In the genomic region with DNA sequence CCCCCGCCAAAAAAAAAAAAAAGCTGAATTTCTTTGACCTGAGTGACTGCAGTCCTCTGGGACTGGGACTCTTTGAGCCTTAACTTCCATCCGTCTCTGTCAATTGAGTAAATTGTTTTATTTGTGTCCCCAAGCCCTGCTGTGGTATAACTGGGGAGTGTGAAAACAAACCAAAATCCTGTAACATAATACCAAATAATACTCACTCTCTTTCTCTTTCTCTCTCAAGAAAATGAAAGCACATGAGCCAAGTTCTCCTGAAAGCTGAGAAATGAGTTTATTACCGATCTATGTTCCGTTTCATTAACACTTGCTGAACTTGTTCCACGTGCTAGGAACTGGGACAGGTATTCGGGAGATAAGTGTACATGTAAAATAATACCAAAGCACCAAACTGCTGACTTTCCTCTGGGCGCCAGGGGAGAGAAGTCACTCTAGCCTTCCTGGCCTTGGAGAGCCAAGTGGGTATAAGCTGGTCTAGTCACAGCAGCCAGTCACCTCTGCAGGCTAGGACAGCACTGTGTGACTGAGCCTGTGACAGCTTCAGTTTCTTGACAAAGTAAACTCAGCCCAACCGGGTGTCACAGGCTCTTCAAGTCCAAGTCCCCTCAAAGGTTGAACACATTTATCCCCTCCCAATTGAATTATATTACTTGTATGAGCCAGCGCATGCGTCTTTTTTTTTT, we compare ENCODE assay signal across 16 cellular contexts. TPM values are rescaled to one million over a fixed set of nuclear protein-coding genes. Genes with fewer than 3 reads are reported as not detected.
DNase-seq lines count a peak whose midpoint lies in the region; ATAC-seq, FAIRE-seq and TF ChIP-seq lines count a peak whose summit lies in the region.
"Had no signal": no experiment of that assay in that cellular context is flagged by ENCODE, and none has a peak within 500 bp of the region (broad histone marks: within the 10 kb centered on the region; RNA-seq: fewer than 3 reads in every experiment).

No MANE protein-coding gene starts in this region.

- H3K4me1 ChIP-seq in Panc1 (ENCODE audit: control insufficient read depth, insufficient read depth, low read length), result no peaks in the 10 kb centered on the region; the same call in 1 of the 2 replicates
- H3K4me1 ChIP-seq in K562 (replicated peaks in 1 of 2; ENCODE audit: control insufficient read depth in 2 of 2, insufficient read depth in 2 of 2, low read length in 2 of 2), result peaks cover 0 to 6% of the 10 kb centered on the region in 2 experiments; a peak in 1 of 5 replicates
- peaks cover 0 to 5% of the 10 kb centered on the region in 2 donors for H3K4me1 ChIP-seq in small intestine (ENCODE audit: control insufficient read depth in 2 of 2, insufficient read depth in 1 of 2, low read depth in 1 of 2, low read length in 1 of 2)
- no peaks in the 10 kb centered on the region for H3K4me1 ChIP-seq in Caco-2
- H3K4me1 ChIP-seq in upper lobe of left lung, result peaks cover 6 to 20% (median 11%) of the 10 kb centered on the region in 4 donors
- H3K4me1 ChIP-seq: right lobe of liver had no signal

- no peak overlapping the region for H3K9ac ChIP-seq in K562 (ENCODE audit: insufficient read depth in 1 of 2, low read depth in 2 of 2, low read length in 2 of 2)

- H3K36me3 Mint-ChIP-seq in Caco-2 (ENCODE audit: insufficient read depth, unreplicated experiment), result no peaks in the 10 kb centered on the region

- no peaks in the 10 kb centered on the region for H3K9me3 Mint-ChIP-seq in Caco-2 (ENCODE audit: unreplicated experiment)
- H3K9me3 Mint-ChIP-seq: activated B cell treated with CpG ODN at 0.5 μM for 24 hours had no signal

- H3K27me3 ChIP-seq in Panc1 (ENCODE audit: control insufficient read depth, insufficient read depth, low read length), result no peaks in the 10 kb centered on the region
- peaks cover 25 to 54% of the 10 kb centered on the region in 2 experiments for H3K27me3 ChIP-seq in K562 (ENCODE audit: control insufficient read depth in 2 of 2, insufficient read depth in 2 of 2, low read length in 2 of 2)
- H3K27me3 ChIP-seq in small intestine (ENCODE audit: control insufficient read depth in 2 of 2, insufficient read depth in 2 of 2, low read length in 2 of 2), result no peaks in the 10 kb centered on the region
- H3K27me3 ChIP-seq in Caco-2 (replicated peaks; ENCODE audit: control insufficient read depth, insufficient read depth, low read length), result no peaks in the 10 kb centered on the region; the same call in 1 of the 2 replicates
- no peaks in the 10 kb centered on the region for H3K27me3 ChIP-seq in upper lobe of left lung
- H3K27me3 ChIP-seq: right lobe of liver had no signal

- TF ChIP-seq CTCF in Panc1 (IDR thresholded peaks at IDR 0.05), result no peak
- no peak for TF ChIP-seq CTCF in K562 (IDR thresholded peaks at IDR 0.05 in 2 of 3, conservative IDR thresholded peaks at IDR 0.05 in 1 of 3; ENCODE audit: insufficient read depth in 2 of 3, low read depth in 1 of 3, low read length in 3 of 3)
- TF ChIP-seq CTCF in Caco-2 (IDR thresholded peaks at IDR 0.05; ENCODE audit: insufficient read depth in 1 of 2, low read depth in 1 of 2, low read length in 1 of 2, severe bottlenecking in 1 of 2, unreplicated experiment in 1 of 2), result no peak
- TF ChIP-seq CTCF in upper lobe of left lung (IDR thresholded peaks at IDR 0.05), result no peak

- H2AFZ ChIP-seq in K562 (ENCODE audit: low read depth, low read length), result no peak overlapping the region

- POLR2A ChIA-PET in Panc1 (lab: Charles Lee), result no interaction called here
- POLR2A ChIA-PET in K562 (lab: Yijun Ruan, JAX), result no interaction called here
- POLR2A ChIA-PET in Caco-2 (lab: Charles Lee), result no interaction called here

- WGBS in K562 (ENCODE audit: insufficient coverage, low coverage, missing lambda C conversion rate), result 10% methylated on average over 9 of the region's 10 CpGs
- WGBS in small intestine, 3 donors, result 24 to 54% (median 34%) methylated on average over 9 to 10 of the region's 10 CpGs
- WGBS in upper lobe of left lung, 2 donors, result 64 to 67% methylated on average over 10 of the region's 10 CpGs

- H3K27ac ChIP-seq in Panc1 (ENCODE audit: low read length) (no peak overlapping the region), K562 (ENCODE audit: extremely low read depth, low read depth, low read length) (no peak overlapping the region), small intestine (ENCODE audit: low read depth in 1 of 2, low read length in 1 of 2) (peak overlapping the region in 1 of 2 donors; percentile 58), upper lobe of left lung (no peak overlapping the region)
- H3K27ac ChIP-seq: heart left ventricle, right lobe of liver, suprapubic skin had no signal

- H3K79me2 ChIP-seq in K562 (ENCODE audit: control insufficient read depth, insufficient read depth, low read length), result no peaks in the 10 kb centered on the region

- in situ Hi-C loops in Panc1 (cut with HindIII; ENCODE audit: low pct_unique_long_range_greater_than_20kb, low sequenced_read_pairs), result no loop called here
- in situ Hi-C loops in K562 (cut with MboI), result no loop called here

- H3K36me3 ChIP-seq in Panc1 (ENCODE audit: control insufficient read depth, insufficient read depth, low read length) (no peaks in the 10 kb centered on the region), K562 (ENCODE audit: control insufficient read depth, insufficient read depth, low read length) (no peaks in the 10 kb centered on the region), small intestine (ENCODE audit: control insufficient read depth in 2 of 2, insufficient read depth in 2 of 2, low read length in 2 of 2) (no peaks in the 10 kb centered on the region), Caco-2 (ENCODE audit: control insufficient read depth, insufficient read depth, low read length) (no peaks in the 10 kb centered on the region), upper lobe of left lung (no peaks in the 10 kb centered on the region)
- H3K36me3 ChIP-seq: heart left ventricle, right lobe of liver, suprapubic skin had no signal

- peak; percentile 79 to 81 for ATAC-seq in activated CD4-positive, CD25-positive, alpha-beta regulatory T cell treated with anti-CD3 and anti-CD28 coated beads, Interleukin-2, amount 50 U/mL, for 24 hours
- ATAC-seq in Panc1 (0 out of 2 replicates have a peak, but pooled peaks have one; percentile 68), K562 (peak; percentile 35; the same call in 1 of the 3 replicates), upper lobe of left lung (ENCODE audit: low FRiP score in 2 of 2) (no peak)
- ATAC-seq: left lobe of liver had no signal

- TF ChIP-seq POLR2A in K562 (conservative IDR thresholded peaks at IDR 0.05) (no peak), upper lobe of left lung (IDR thresholded peaks at IDR 0.05) (no peak)

- BruUV-seq in Panc1 (replicated peaks; lab: Mats Ljungman, UMichigan) (no TSS peak), K562 (replicated peaks; lab: Mats Ljungman, UMichigan) (no TSS peak), Caco-2 (replicated peaks; lab: Mats Ljungman, UMichigan) (no TSS peak)

- FAIRE-seq in K562 (lab: Jason Lieb, UNC) (no peak), small intestine (lab: Jason Lieb, UNC) (no peak)
- FAIRE-seq: RCC 7860 had no signal

- H3K4me3 ChIP-seq in Panc1 (ENCODE audit: low read depth in 2 of 2, low read length in 2 of 2) (no peak overlapping the region), K562 (no peak overlapping the region), small intestine (ENCODE audit: low read depth in 1 of 2, low read length in 2 of 2) (no peak overlapping the region), Caco-2 (ENCODE audit: low read depth, low read length) (no peak overlapping the region), upper lobe of left lung (no peak overlapping the region)
- H3K4me3 ChIP-seq: heart left ventricle, right lobe of liver, suprapubic skin had no signal

- no peak overlapping the region for H3K4me3 Mint-ChIP-seq in Caco-2 (ENCODE audit: unreplicated experiment)
- H3K4me3 Mint-ChIP-seq: activated B cell treated with CpG ODN at 0.5 μM for 24 hours had no signal

- no peaks in the 10 kb centered on the region for H3K4me1 Mint-ChIP-seq in Caco-2 (ENCODE audit: low read depth, unreplicated experiment)

- H3K9me3 ChIP-seq in Panc1 (ENCODE audit: control insufficient read depth, insufficient read depth, low read depth, low read length) (no peaks in the 10 kb centered on the region), K562 (replicated peaks; ENCODE audit: control insufficient read depth, insufficient read depth, low read depth, low read length) (no peaks in the 10 kb centered on the region), small intestine (ENCODE audit: control insufficient read depth, low read depth) (no peaks in the 10 kb centered on the region), Caco-2 (no peaks in the 10 kb centered on the region), upper lobe of left lung (no peaks in the 10 kb centered on the region)
- H3K9me3 ChIP-seq: heart left ventricle, right lobe of liver, suprapubic skin had no signal

- no peaks in the 10 kb centered on the region for H3K9me1 ChIP-seq in K562 (ENCODE audit: control insufficient read depth, insufficient read depth, low read length)

- CTCF ChIA-PET in Panc1 (lab: Charles Lee) (no interaction called here), K562 (lab: Yijun Ruan, JAX; ENCODE audit: low intra/inter-chr PET ratio) (no interaction called here), Caco-2 (lab: Charles Lee) (no interaction called here)

- H3K27me3 Mint-ChIP-seq in Caco-2 (ENCODE audit: insufficient read depth, unreplicated experiment), result peaks cover 11% of the 10 kb centered on the region

- no peak for TF ChIP-seq RAD21 in K562 (CRISPR knock-in tag; conservative IDR thresholded peaks at IDR 0.05 in 1 of 2, IDR thresholded peaks at IDR 0.05 in 1 of 2)

- DNase-seq in activated CD4-positive, CD25-positive, alpha-beta regulatory T cell (lab: John Stamatoyannopoulos, UW), result no peak
- DNase-seq in Panc1 (ENCODE audit: low read depth, low spot score), result no peak
- DNase-seq in K562 (ENCODE audit: extremely low read depth in 1 of 4, low spot score in 3 of 4), result no peak
- DNase-seq in small intestine, result peak; percentile 42
- no peak for DNase-seq in OCI-M1 (lab: John Stamatoyannopoulos, UW)
- DNase-seq in Caco-2, result no peak
- no peak for DNase-seq in upper lobe of left lung
- DNase-seq: activated B cell treated with CpG ODN at 0.5 μM for 24 hours, cerebellar nuclear complex, heart left ventricle had no signal

- no peak for TF ChIP-seq EP300 in K562 (IDR thresholded peaks at IDR 0.05; ENCODE audit: low read length)
- no peak for TF ChIP-seq EP300 in upper lobe of left lung (IDR thresholded peaks at IDR 0.05)

- intact Hi-C loops in Panc1 (cut with micrococcal nuclease; ENCODE audit: unreplicated experiment), result no loop called here
- intact Hi-C loops in K562 (cut with micrococcal nuclease), result no loop called here
- intact Hi-C loops in Caco-2 (cut with micrococcal nuclease; ENCODE audit: unreplicated experiment), result no loop called here

- no peak overlapping the region for H3K27ac Mint-ChIP-seq in Caco-2 (ENCODE audit: unreplicated experiment)
- H3K27ac Mint-ChIP-seq: activated B cell treated with CpG ODN at 0.5 μM for 24 hours had no signal

- no peak overlapping the region for H3K4me2 ChIP-seq in K562 (ENCODE audit: insufficient read depth, low read length)

- peaks cover 4% of the 10 kb centered on the region; the same call in 1 of the 2 replicates for H4K20me1 ChIP-seq in K562 (replicated peaks; ENCODE audit: control insufficient read depth, insufficient read depth, low read length)

RNA-seq across cellular contexts. Expression of gene CD6, which starts 23.1 kb away (rescaled TPM):
- total RNA-seq in Panc1 (2021; ENCODE audit: unreplicated experiment), result 1.1 TPM
- 0.78 TPM for polyA plus RNA-seq in Panc1 (2012; ENCODE audit: insufficient read length)
- total RNA-seq in K562 (2011; cell fraction: chromatin; rRNA removed; ENCODE audit: low replicate concordance), result not detected in 2 replicates
- total RNA-seq in K562 (2011; cell fraction: nucleolus; rRNA removed), result not detected in 2 replicates
- total RNA-seq in K562 (2011; cell fraction: nucleoplasm; rRNA removed), result not detected in 2 replicates
- total RNA-seq in K562 (2014; rRNA removed), result not detected in 2 replicates
- not detected in 2 replicates for total RNA-seq in K562 (2014; rRNA removed; fragmentation: Illumina TruSeq; extraction: Trizol)
- not detected in 2 replicates for total RNA-seq in K562 (2015; rRNA removed; fragmentation: Illumina TruSeq; extraction: Trizol)
- 0.84 and 1.5 TPM in 2 replicates for total RNA-seq in K562 (2021)
- polyA plus RNA-seq in K562 (2011; rRNA removed), result not detected in 2 replicates
- polyA plus RNA-seq in K562 (2011; cell fraction: cytosol; rRNA removed), result not detected in 2 replicates
- polyA plus RNA-seq in K562 (2011; cell fraction: nucleus; rRNA removed), result not detected in 2 replicates
- not detected in 2 replicates for polyA plus RNA-seq in K562 (2012)
- polyA plus RNA-seq in K562 (2014; fragmentation: Illumina TruSeq; extraction: Trizol), result not detected in 2 replicates
- not detected for polyA plus RNA-seq in K562 (2014; fragmentation: Nextera tagmentation; extraction: Ambion mirVana)
- not detected in 2 replicates for polyA plus RNA-seq in K562 (2014; rRNA removed)
- not detected in 2 replicates for polyA minus RNA-seq in K562 (2011; rRNA and poly(A)+ RNA removed)
- polyA minus RNA-seq in K562 (2011; cell fraction: cytosol; rRNA and poly(A)+ RNA removed), result not detected in 2 replicates
- not detected in 2 replicates for polyA minus RNA-seq in K562 (2011; cell fraction: nucleus; rRNA and poly(A)+ RNA removed)
- 1 to 10 TPM; 1.6 to 5.1 (median 1.8) TPM for polyA plus RNA-seq in small intestine
- total RNA-seq in Caco-2 (2022), result 0.23 TPM in 2 replicates
- 10 to 100 TPM in 2 of 6 donors, 1 to 10 TPM in 4; 3.8 to 27.2 (median 5.3) TPM for total RNA-seq in upper lobe of left lung
- total RNA-seq: NCI-H460 had no signal

RNA-seq across cellular contexts. Expression of gene SLC15A3, which starts 42.6 kb away (rescaled TPM):
- total RNA-seq in Panc1 (2021; ENCODE audit: unreplicated experiment), result 8.7 TPM
- polyA plus RNA-seq in Panc1 (2012; ENCODE audit: insufficient read length), result 6.4 TPM
- total RNA-seq in K562 (2011; cell fraction: chromatin; rRNA removed; ENCODE audit: low replicate concordance), result not detected in 2 replicates
- total RNA-seq in K562 (2011; cell fraction: nucleolus; rRNA removed), result not detected in 2 replicates
- not detected in 2 replicates for total RNA-seq in K562 (2011; cell fraction: nucleoplasm; rRNA removed)
- total RNA-seq in K562 (2014; rRNA removed), result not detected in 2 replicates
- total RNA-seq in K562 (2014; rRNA removed; fragmentation: Illumina TruSeq; extraction: Trizol), result not detected in 2 replicates
- total RNA-seq in K562 (2015; rRNA removed; fragmentation: Illumina TruSeq; extraction: Trizol), result not detected in 2 replicates
- total RNA-seq in K562 (2021), result 0.27 and 0.45 TPM in 2 replicates
- polyA plus RNA-seq in K562 (2011; rRNA removed), result not detected in 2 replicates
- not detected in 2 replicates for polyA plus RNA-seq in K562 (2011; cell fraction: cytosol; rRNA removed)
- polyA plus RNA-seq in K562 (2011; cell fraction: nucleus; rRNA removed), result not detected in 2 replicates
- polyA plus RNA-seq in K562 (2012), result not detected in 2 replicates
- polyA plus RNA-seq in K562 (2014; fragmentation: Illumina TruSeq; extraction: Trizol), result not detected in 2 replicates
- not detected for polyA plus RNA-seq in K562 (2014; fragmentation: Nextera tagmentation; extraction: Ambion mirVana)
- polyA plus RNA-seq in K562 (2014; rRNA removed), result 0.07 TPM in 1 of 2 replicates, not detected in the other
- polyA minus RNA-seq in K562 (2011; rRNA and poly(A)+ RNA removed), result not detected in 2 replicates
- not detected in 2 replicates for polyA minus RNA-seq in K562 (2011; cell fraction: cytosol; rRNA and poly(A)+ RNA removed)
- not detected in 2 replicates for polyA minus RNA-seq in K562 (2011; cell fraction: nucleus; rRNA and poly(A)+ RNA removed)
- polyA plus RNA-seq in small intestine, result 10 to 100 TPM in 2 of 3 donors, 1 to 10 TPM in 1; 4.5 to 26.0 (median 11.1) TPM
- total RNA-seq in Caco-2 (2022), result 0.43 and 0.84 TPM in 2 replicates
- total RNA-seq in upper lobe of left lung, result 100 to 1,000 TPM in 4 of 6 donors, 10 to 100 TPM in 2; 29.5 to 186 (median 115) TPM
- total RNA-seq: NCI-H460 had no signal

Comparison
In these comparisons a context has a peak if more than half of its experiments do, and no peak if none do; other contexts are left out.
1. ATAC-seq: peak in activated CD4-positive, CD25-positive, alpha-beta regulatory T cell treated with anti-CD3 and anti-CD28 coated beads, Interleukin-2, amount 50 U/mL, for 24 hours (2 of 2), Panc1 (single experiment) and K562 (single experiment); none in upper lobe of left lung (0 of 2).